ENCODE assay signal across 12 cellular contexts in genomic region chr20:40442181-40442963, GRCh38.
DNase-seq lines count a peak whose midpoint lies in the region; ATAC-seq and TF ChIP-seq lines count a peak whose summit lies in the region.
"Had no signal": no experiment of that assay in that cellular context is flagged by ENCODE, and none has a peak within 500 bp of the region (broad histone marks: within the 10 kb centered on the region; RNA-seq: fewer than 3 reads in every experiment).

No MANE protein-coding gene starts in this region.

- intact Hi-C loops in right cardiac atrium (cut with DNase I): no loop called here
- intact Hi-C loops in cardiac septum (cut with DNase I): no loop called here
- intact Hi-C loops in aorta (cut with DNase I): no loop called here

- DNase-seq in right cardiac atrium: no peak
- no peak for DNase-seq in cardiac septum (ENCODE audit: low spot score)
- peak; percentile 51 for DNase-seq in WTC11 (ENCODE audit: low spot score)
- DNase-seq in kidney epithelial cell (ENCODE audit: low read depth): no peak
- no peak for DNase-seq in aorta
- DNase-seq in COR-L47 (lab: John Stamatoyannopoulos, UW): no peak
- DNase-seq in amniotic stem cell (lab: John Stamatoyannopoulos, UW): no peak
- no peak for DNase-seq in stimulated activated CD4-positive, alpha-beta T cell treated with anti-CD3 and anti-CD28 coated beads, Interleukin-4, amount 100 ng/mL, for 1 hour
- DNase-seq: esophagus squamous epithelium, left cardiac atrium, uterus had no signal

- H3K27me3 ChIP-seq in right cardiac atrium (ENCODE audit: control insufficient read depth, insufficient read depth) (no peaks in the 10 kb centered on the region), kidney epithelial cell (ENCODE audit: control insufficient read depth, insufficient read depth, low read length) (no peaks in the 10 kb centered on the region), aorta (ENCODE audit: control insufficient read depth in 1 of 2, insufficient read depth in 2 of 2, low read length in 1 of 2) (no peaks in the 10 kb centered on the region)
- H3K27me3 ChIP-seq: esophagus squamous epithelium, uterus had no signal

- CTCF ChIA-PET in WTC11 (lab: Charles Lee): interaction anchor here (0.7 to 2.7 kb wide), 19 partner anchors 10 to 503 kb away, joined by 3 to 13 read pairs (median 4); no protein-coding TSS in a partner anchor

- H3K9me3 ChIP-seq in right cardiac atrium (ENCODE audit: control insufficient read depth, low read length): no peaks in the 10 kb centered on the region
- no peaks in the 10 kb centered on the region for H3K9me3 ChIP-seq in aorta (ENCODE audit: control insufficient read depth, low read length)
- H3K9me3 ChIP-seq: esophagus squamous epithelium, prostate gland, uterus had no signal

- peak; percentile 14; the same call in 1 of the 2 replicates for TF ChIP-seq CTCF in WTC11 (IDR thresholded peaks at IDR 0.05)
- peak; percentile 21 for TF ChIP-seq CTCF in kidney epithelial cell (IDR thresholded peaks at IDR 0.05; ENCODE audit: insufficient read depth, low read length, poor library complexity, severe bottlenecking)

- no peaks in the 10 kb centered on the region for H3K27me3 Mint-ChIP-seq in WTC11 (ENCODE audit: low read depth)

- H3K36me3 ChIP-seq in kidney epithelial cell (ENCODE audit: control insufficient read depth, insufficient read depth, low read length) (no peaks in the 10 kb centered on the region), aorta (ENCODE audit: control insufficient read depth in 1 of 2, insufficient read depth in 2 of 2, low read length in 1 of 2) (no peaks in the 10 kb centered on the region)
- H3K36me3 ChIP-seq: esophagus squamous epithelium, prostate gland, uterus had no signal

- WGBS in right cardiac atrium: 49% methylated on average over 8 of the region's 8 CpGs
- WGBS in aorta, 2 donors: 21 to 24% methylated on average over 8 of the region's 8 CpGs

- H3K4me1 ChIP-seq in right cardiac atrium (ENCODE audit: control insufficient read depth, insufficient read depth, low read length): peaks cover 2% of the 10 kb centered on the region
- no peaks in the 10 kb centered on the region for H3K4me1 ChIP-seq in aorta (ENCODE audit: control insufficient read depth in 1 of 2, insufficient read depth in 2 of 2, low read length in 2 of 2)
- H3K4me1 ChIP-seq: prostate gland, uterus had no signal

- peaks cover 34% of the 10 kb centered on the region for H3K4me1 Mint-ChIP-seq in WTC11

- no peak overlapping the region; the same call in 1 of the 2 replicates for H3K27ac Mint-ChIP-seq in WTC11

- H3K36me3 Mint-ChIP-seq in WTC11: no peaks in the 10 kb centered on the region

- ATAC-seq in right cardiac atrium (peak; percentile 53 to 64), WTC11 (peak; percentile 95), aorta (ENCODE audit: low FRiP score) (no peak)

- H3K4me3 Mint-ChIP-seq in WTC11: no peak overlapping the region

- H3K27ac ChIP-seq in right cardiac atrium (ENCODE audit: low read length) (no peak overlapping the region), aorta (ENCODE audit: low read depth in 1 of 2, low read length in 2 of 2) (no peak overlapping the region)
- H3K27ac ChIP-seq: esophagus squamous epithelium, prostate gland, uterus had no signal

- H3K4me3 ChIP-seq in right cardiac atrium (ENCODE audit: low read length) (no peak overlapping the region), kidney epithelial cell (ENCODE audit: low read depth, low read length) (no peak overlapping the region), aorta (ENCODE audit: low read length in 2 of 2) (no peak overlapping the region)
- H3K4me3 ChIP-seq: esophagus squamous epithelium, prostate gland, uterus had no signal

- H3K9me3 Mint-ChIP-seq in WTC11: no peaks in the 10 kb centered on the region

- POLR2A ChIA-PET in WTC11 (lab: Charles Lee): no interaction called here

TF ChIP-seq in WTC11, 78 proteins besides CTCF, POLR2A, EP300 and RAD21:
- TF ChIP-seq NFATC4 (CRISPR knock-in tag; IDR thresholded peaks at IDR 0.05): no peak
- TF ChIP-seq IRF2 (CRISPR knock-in tag; IDR thresholded peaks at IDR 0.05; ENCODE audit: borderline replicate concordance, low read depth): no peak
- TF ChIP-seq ATF1 (CRISPR knock-in tag; IDR thresholded peaks at IDR 0.05): no peak
- no peak for TF ChIP-seq TEAD4 (CRISPR knock-in tag; IDR thresholded peaks at IDR 0.05)
- TF ChIP-seq RELA (CRISPR knock-in tag; IDR thresholded peaks at IDR 0.05; ENCODE audit: borderline replicate concordance): no peak
- TF ChIP-seq ERG (CRISPR knock-in tag; IDR thresholded peaks at IDR 0.05): no peak
- TF ChIP-seq AFF4 (CRISPR knock-in tag; IDR thresholded peaks at IDR 0.05; ENCODE audit: borderline replicate concordance): no peak
- peak; percentile 38; the same call in 1 of the 2 replicates for TF ChIP-seq FOXK1 (CRISPR knock-in tag; IDR thresholded peaks at IDR 0.05)
TF ChIP-seq in WTC11: peak in this region for 1.
